8 cellular contexts compared by ENCODE assay signal in genomic region chr11:123577081-123577598, GRCh38.
DNase-seq lines count a peak whose midpoint lies in the region; ATAC-seq and TF ChIP-seq lines count a peak whose summit lies in the region.

No MANE protein-coding gene starts in this region.

- intact Hi-C loops in breast epithelium (cut with DNase I; ENCODE audit: low total_unique reads), result no loop called here

- no peak for TF ChIP-seq POLR2A in NB4 (IDR thresholded peaks at IDR 0.05; ENCODE audit: extremely low read depth, insufficient read length)
- TF ChIP-seq POLR2A in breast epithelium (IDR thresholded peaks at IDR 0.05), result no peak

- peak; percentile 72; the same call in 2 of the 3 replicates for ATAC-seq in DND-41 (ENCODE audit: insufficient read depth, low read depth)
- peak; percentile 49 for ATAC-seq in GM21723 (IDR thresholded peaks at IDR 0.05; ENCODE audit: unreplicated experiment)
- ATAC-seq in HG03045 (IDR thresholded peaks at IDR 0.05; ENCODE audit: unreplicated experiment), result no peak

- H4K20me1 ChIP-seq in DND-41 (ENCODE audit: insufficient read depth, low read length), result peaks cover 31% of the 10 kb centered on the region

- H3K4me2 ChIP-seq in DND-41 (ENCODE audit: insufficient read depth, low read length), result no peak overlapping the region

- no peaks in the 10 kb centered on the region for H3K79me2 ChIP-seq in DND-41 (ENCODE audit: insufficient read depth, low read length)

- H3K36me3 ChIP-seq in DND-41 (ENCODE audit: insufficient read depth, low read length), result 0 out of 2 replicates have a peak, but pooled peaks cover 4% of the 10 kb centered on the region
- H3K36me3 ChIP-seq in breast epithelium, result no peaks in the 10 kb centered on the region

- H3K27me3 ChIP-seq in DND-41 (ENCODE audit: insufficient read depth, low read length, poor library complexity) (no peaks in the 10 kb centered on the region), breast epithelium (no peaks in the 10 kb centered on the region)

- no peak overlapping the region for H3K27ac ChIP-seq in DND-41 (ENCODE audit: low read length)
- H3K27ac ChIP-seq in breast epithelium, result no peak overlapping the region

- H3K4me1 ChIP-seq in DND-41 (ENCODE audit: insufficient read depth, low read length) (no peaks in the 10 kb centered on the region), breast epithelium (peaks cover 0 to 8% of the 10 kb centered on the region in 2 donors)

- no peak overlapping the region for H3K9ac ChIP-seq in DND-41 (ENCODE audit: low read depth, low read length)

- no peak overlapping the region for H2AFZ ChIP-seq in DND-41 (ENCODE audit: low read depth, low read length)

- H3K9me3 ChIP-seq in DND-41 (ENCODE audit: insufficient read depth, low read length, severe bottlenecking), result no peaks in the 10 kb centered on the region
- no peaks in the 10 kb centered on the region for H3K9me3 ChIP-seq in breast epithelium

- H3K4me3 ChIP-seq in DND-41 (ENCODE audit: low read depth in 1 of 2, low read length in 2 of 2), result no peak overlapping the region
- H3K4me3 ChIP-seq in NB4 (ENCODE audit: low read depth, low read length), result no peak overlapping the region
- H3K4me3 ChIP-seq in breast epithelium, result peak overlapping the region in 1 of 3 donors; percentile 23

- peak; percentile 44 for DNase-seq in DND-41
- peak; percentile 60 for DNase-seq in NB4 (ENCODE audit: low read depth)
- DNase-seq in activated CD4-positive, CD25-positive, alpha-beta regulatory T cell treated with anti-CD3 and anti-CD28 coated beads, Interleukin-2, amount 50 U/mL, for 16 hours (ENCODE audit: low read depth, low spot score), result peak; percentile 7
- peak in 1 of 2 donors; percentile 68 for DNase-seq in breast epithelium (ENCODE audit: low spot score in 2 of 2)
- DNase-seq in iris pigment epithelial cell (ENCODE audit: low read depth), result peak; percentile 50
- DNase-seq in stimulated activated CD4-positive, alpha-beta T cell treated with anti-CD3 and anti-CD28 coated beads, Interleukin-2, amount 100 ng/mL, for 24 hours, result peak; percentile 78 to 83

- TF ChIP-seq CTCF in DND-41 (IDR thresholded peaks at IDR 0.05; ENCODE audit: borderline replicate concordance, extremely low read depth, low read length, poor library complexity, severe bottlenecking) (peak; percentile 81), NB4 (IDR thresholded peaks at IDR 0.05; ENCODE audit: low read depth, low read length) (peak; percentile 93), breast epithelium (IDR thresholded peaks at IDR 0.05) (peak; percentile 76 to 79 (median 78))
